8 cellular contexts compared by ENCODE assay signal in the genomic region with DNA sequence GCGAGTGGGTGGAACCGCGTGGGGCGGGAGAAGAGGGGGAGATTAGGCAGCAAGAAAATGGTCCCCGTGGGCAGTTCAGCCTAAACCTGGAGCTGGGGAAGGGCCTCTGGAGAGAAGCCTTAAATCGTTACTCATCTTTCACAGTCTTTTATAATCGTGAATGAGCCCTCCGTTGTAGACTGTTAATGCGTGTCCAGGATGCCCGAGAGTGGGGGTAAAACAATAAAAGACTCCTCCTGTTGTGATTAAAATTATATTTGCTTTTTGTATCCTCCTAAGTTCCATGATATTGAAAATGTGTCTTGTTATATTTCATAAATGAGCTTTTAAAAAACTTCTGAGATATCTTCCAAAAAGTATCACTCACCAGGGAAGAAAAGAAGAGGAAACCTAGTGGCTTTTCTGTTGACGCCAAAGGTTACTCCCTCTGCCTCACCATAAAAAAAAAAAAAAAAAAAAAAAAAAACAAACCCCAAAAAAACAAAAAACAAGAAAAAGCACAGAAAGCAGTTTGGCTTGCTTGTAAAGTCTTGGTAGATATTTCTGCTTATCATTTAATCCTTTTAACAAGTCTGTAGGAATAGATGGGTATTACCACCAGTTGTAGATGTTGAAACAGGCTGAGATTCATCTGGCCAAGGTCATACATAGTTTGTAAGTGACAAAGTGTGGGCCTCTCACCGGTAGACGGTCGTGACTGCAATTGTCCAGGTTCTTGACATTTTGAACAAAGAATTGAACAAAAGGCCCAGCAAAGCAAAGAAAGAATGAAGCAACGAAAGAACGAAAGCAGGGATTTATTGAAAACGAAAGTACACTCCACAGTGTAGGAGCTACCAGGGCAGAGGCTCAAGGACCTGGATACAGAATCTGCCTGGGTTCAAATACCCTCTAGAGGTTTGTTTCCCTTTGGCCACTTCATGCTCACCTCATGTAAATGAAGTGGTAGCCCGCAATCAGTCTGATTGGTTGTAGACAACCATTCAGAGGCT. TPM values are rescaled to one million over a fixed set of nuclear protein-coding genes. Genes with fewer than 3 reads are reported as not detected.
DNase-seq lines count a peak whose midpoint lies in the region; ATAC-seq and TF ChIP-seq lines count a peak whose summit lies in the region.

No MANE protein-coding gene starts in this region.

- TF ChIP-seq CTCF in HFF-Myc (IDR thresholded peaks at IDR 0.05; ENCODE audit: low read depth, low read length, missing control alignments) (no peak), WI38 (IDR thresholded peaks at IDR 0.05; ENCODE audit: low read depth, low read length) (no peak), glutamatergic neuron (IDR thresholded peaks at IDR 0.05; ENCODE audit: partially characterized antibody, unreplicated experiment) (no peak)

- peak overlapping the region; percentile 88 for H3K27ac Mint-ChIP-seq in glutamatergic neuron (ENCODE audit: unreplicated experiment)

- H3K9me3 Mint-ChIP-seq in glutamatergic neuron (ENCODE audit: unreplicated experiment) = peaks cover 20% of the 10 kb centered on the region

- peaks cover 6% of the 10 kb centered on the region for H3K27me3 Mint-ChIP-seq in glutamatergic neuron (ENCODE audit: unreplicated experiment)

- H3K4me3 ChIP-seq in HFF-Myc (replicated peaks; ENCODE audit: low read depth, low read length) (peak overlapping the region; percentile 46), WI38 (ENCODE audit: low read depth, low read length) (peak overlapping the region; percentile 64), skeletal muscle cell (ENCODE audit: low read depth, low read length) (peak overlapping the region; percentile 38)

- H3K4me3 Mint-ChIP-seq in glutamatergic neuron (ENCODE audit: unreplicated experiment) = peak overlapping the region; percentile 81

- H3K4me1 Mint-ChIP-seq in glutamatergic neuron (ENCODE audit: low read depth, unreplicated experiment) = peaks cover 17% of the 10 kb centered on the region

- DNase-seq in Daoy (ENCODE audit: low read depth) = peak; percentile 55
- no peak for DNase-seq in HFF-Myc (ENCODE audit: extremely low read depth, low read depth)
- no peak for DNase-seq in glutamatergic neuron
- no peak for DNase-seq in skeletal muscle cell (ENCODE audit: low read depth)
- no peak for DNase-seq in DMS 273 treated with DMSO at 0.1 percent for 48 hours (lab: John Stamatoyannopoulos, UW)
- DNase-seq in globus pallidus (ENCODE audit: low spot score) = no peak

- ATAC-seq in HG03342 (IDR thresholded peaks at IDR 0.05; ENCODE audit: unreplicated experiment) = no peak

- H3K36me3 Mint-ChIP-seq in glutamatergic neuron (ENCODE audit: unreplicated experiment) = no peaks in the 10 kb centered on the region

RNA-seq across cellular contexts. Expression of gene ELOVL5, which starts 11.4 kb away (rescaled TPM):
- 52.6 and 83.2 TPM in 2 replicates for total RNA-seq in Daoy (2014; rRNA removed; shearing (Covaris generic))
- total RNA-seq in glutamatergic neuron (ENCODE audit: unreplicated experiment) = 97.2 TPM
